Comparison of ENCODE assay signal across 1 cellular context in genomic region chr14:56221392-56222128, GRCh38.
TF ChIP-seq lines count a peak whose summit lies in the region.

No MANE protein-coding gene starts in this region.

TF ChIP-seq in K562, 482 proteins besides CTCF, POLR2A, EP300 and RAD21 (continued from another document):
- TF ChIP-seq PRDM10 (IDR thresholded peaks at IDR 0.05; ENCODE audit: partially characterized antibody): peak; percentile 33
- TF ChIP-seq ZNF175 (CRISPR knock-in tag; IDR thresholded peaks at IDR 0.05; ENCODE audit: low read depth): peak; percentile 64
- no peak for TF ChIP-seq BCLAF1 (IDR thresholded peaks at IDR 0.05; ENCODE audit: borderline replicate concordance in 1 of 2, control insufficient read depth in 1 of 2, low read depth in 2 of 2, low read length in 1 of 2)
- peak; percentile 41; the same call in 1 of the 2 replicates for TF ChIP-seq ZNF592 (IDR thresholded peaks at IDR 0.05)
- no peak for TF ChIP-seq CREBBP (IDR thresholded peaks at IDR 0.05; ENCODE audit: low read depth, low read length)
- TF ChIP-seq GABPA (tag; conservative IDR thresholded peaks at IDR 0.05; ENCODE audit: low read depth): 0 out of 2 replicates have a peak, but pooled peaks have one; percentile 14
- no peak for TF ChIP-seq GTF2E2 (tag; IDR thresholded peaks at IDR 0.05)
- TF ChIP-seq MGA (IDR thresholded peaks at IDR 0.05): peak; percentile 78
- TF ChIP-seq TAF1 (IDR thresholded peaks at IDR 0.05; ENCODE audit: control insufficient read depth, extremely low read depth, insufficient read depth, low read length, severe bottlenecking): no peak
- no peak for TF ChIP-seq HOMEZ (CRISPR knock-in tag; IDR thresholded peaks at IDR 0.05)
- 0 out of 2 replicates have a peak, but pooled peaks have one; percentile 21 for TF ChIP-seq CXXC5 (CRISPR knock-in tag; IDR thresholded peaks at IDR 0.05)
- no peak for TF ChIP-seq RBBP5 (IDR thresholded peaks at IDR 0.05; ENCODE audit: borderline replicate concordance, insufficient read depth, low read length, poor library complexity, severe bottlenecking)
